Comparison of ENCODE assay signal across 20 cellular contexts in genomic region chr1:15624315-15624714, GRCh38. TPM values are rescaled to one million over a fixed set of nuclear protein-coding genes. Genes with fewer than 3 reads are reported as not detected.
DNase-seq lines count a peak whose midpoint lies in the region; ATAC-seq, FAIRE-seq and TF ChIP-seq lines count a peak whose summit lies in the region.
"Had no signal": no experiment of that assay in that cellular context is flagged by ENCODE, and none has a peak within 500 bp of the region (broad histone marks: within the 10 kb centered on the region; RNA-seq: fewer than 3 reads in every experiment).

No MANE protein-coding gene starts in this region.

- H3K27ac Mint-ChIP-seq in central memory CD8-positive, alpha-beta T cell (ENCODE audit: low read depth): peak overlapping the region; percentile 7
- H3K27ac Mint-ChIP-seq in stimulated activated memory B cell treated with anti-CD40 and anti-IgM and Interleukin-4, amounts not matched to agents 10 μg/mL and 1 μg/mL and 100 μg/mL, for 72 hours: no peak overlapping the region

- 80% methylated on average over 2 of the region's 2 CpGs for WGBS in HepG2 (ENCODE audit: low lambda C conversion rate)
- 72% methylated on average over 2 of the region's 2 CpGs for WGBS in right lobe of liver (ENCODE audit: insufficient coverage, low coverage, low lambda C conversion rate, missing lambda C conversion rate)

- FAIRE-seq in HepG2 (lab: Jason Lieb, UNC): no peak
- FAIRE-seq: H54 had no signal

- no peak overlapping the region for H3K9ac ChIP-seq in HepG2 (ENCODE audit: insufficient read depth, low read depth, low read length)
- H3K9ac ChIP-seq in Loucy (ENCODE audit: low read depth, low read length, poor library complexity, severe bottlenecking): no peak overlapping the region
- no peak overlapping the region for H3K9ac ChIP-seq in PC-3 (ENCODE audit: low read length)
- H3K9ac ChIP-seq: KMS-11 had no signal

- TF ChIP-seq CTCF in HepG2 (CRISPR knock-in tag; IDR thresholded peaks at IDR 0.05) (no peak), right lobe of liver (IDR thresholded peaks at IDR 0.05) (no peak), Loucy (conservative IDR thresholded peaks at IDR 0.05; ENCODE audit: low read length) (no peak), PC-3 (conservative IDR thresholded peaks at IDR 0.05; ENCODE audit: low read depth, low read length) (no peak)

- peaks cover 78% of the 10 kb centered on the region for H3K4me1 ChIP-seq in HepG2 (ENCODE audit: insufficient read depth, low read length)
- peaks cover 0 to 69% (median 26%) of the 10 kb centered on the region in 4 donors for H3K4me1 ChIP-seq in right lobe of liver
- H3K4me1 ChIP-seq in Loucy (ENCODE audit: insufficient read depth, low read length, poor library complexity, severe bottlenecking): peaks cover 43% of the 10 kb centered on the region
- peaks cover 20% of the 10 kb centered on the region for H3K4me1 ChIP-seq in PC-3 (ENCODE audit: insufficient read depth, low read length)

- peaks cover 21% of the 10 kb centered on the region for H3K36me3 Mint-ChIP-seq in central memory CD8-positive, alpha-beta T cell (ENCODE audit: insufficient read depth)
- H3K36me3 Mint-ChIP-seq in stimulated activated memory B cell treated with anti-CD40 and anti-IgM and Interleukin-4, amounts not matched to agents 10 μg/mL and 1 μg/mL and 100 μg/mL, for 72 hours: peaks cover 17% of the 10 kb centered on the region

- peaks cover 92% of the 10 kb centered on the region for H4K20me1 ChIP-seq in HepG2 (ENCODE audit: insufficient read depth, low read length)
- peaks cover 26% of the 10 kb centered on the region for H4K20me1 ChIP-seq in Loucy (ENCODE audit: insufficient read depth, low read length, poor library complexity, severe bottlenecking)
- H4K20me1 ChIP-seq in PC-3 (ENCODE audit: low read length): peaks cover 42% of the 10 kb centered on the region

- H3K36me3 ChIP-seq in HepG2 (replicated peaks in 1 of 2; ENCODE audit: control insufficient read depth in 1 of 2, insufficient read depth in 2 of 2, low read length in 2 of 2) (peaks cover 11 to 44% of the 10 kb centered on the region in 2 experiments), right lobe of liver (peaks cover 0 to 28% (median 11%) of the 10 kb centered on the region in 4 donors), Loucy (ENCODE audit: insufficient read depth, low read length) (peaks cover 24% of the 10 kb centered on the region; the same call in 1 of the 2 replicates), PC-3 (ENCODE audit: low read depth, low read length) (peaks cover 24% of the 10 kb centered on the region)

- H3K9me3 Mint-ChIP-seq in central memory CD8-positive, alpha-beta T cell: no peaks in the 10 kb centered on the region
- no peaks in the 10 kb centered on the region for H3K9me3 Mint-ChIP-seq in stimulated activated memory B cell treated with anti-CD40 and anti-IgM and Interleukin-4, amounts not matched to agents 10 μg/mL and 1 μg/mL and 100 μg/mL, for 72 hours

- POLR2A ChIA-PET in HepG2 (lab: Yijun Ruan, JAX) (interaction anchor here (1.1 kb wide), 1 partner anchor 9 kb away, joined by 3 read pairs; no protein-coding TSS in a partner anchor), PC-3 (lab: Charles Lee; ENCODE audit: unreplicated experiment) (no interaction called here)

- no peak for TF ChIP-seq RAD21 in HepG2 (CRISPR knock-in tag; IDR thresholded peaks at IDR 0.05)

- TF ChIP-seq EP300 in HepG2 (IDR thresholded peaks at IDR 0.05; ENCODE audit: low read depth in 2 of 2, low read length in 2 of 2) (no peak), HepG2 (CRISPR knock-in tag; IDR thresholded peaks at IDR 0.05; ENCODE audit: borderline replicate concordance) (no peak)

- H3K4me3 ChIP-seq in HepG2 (replicated peaks in 1 of 3; ENCODE audit: insufficient read depth in 1 of 3, low read depth in 2 of 3, low read length in 3 of 3) (no peak overlapping the region; a peak in 1 of 6 replicates), right lobe of liver (no peak overlapping the region), Loucy (ENCODE audit: low read length, poor library complexity, severe bottlenecking) (no peak overlapping the region), PC-3 (ENCODE audit: low read length) (no peak overlapping the region)

- H3K79me2 ChIP-seq in HepG2 (ENCODE audit: insufficient read depth, low read length) (peaks cover 96% of the 10 kb centered on the region), Loucy (ENCODE audit: insufficient read depth, low read length) (peaks cover 70% of the 10 kb centered on the region), PC-3 (ENCODE audit: low read length) (peaks cover 87% of the 10 kb centered on the region)

- no peak for ATAC-seq in HepG2
- ATAC-seq in right lobe of liver: no peak
- ATAC-seq in central memory CD8-positive, alpha-beta T cell (replicated peaks; ENCODE audit: extremely low read depth, poor library complexity, severe bottlenecking): no peak
- ATAC-seq in stimulated activated memory B cell treated with anti-CD40 and anti-IgM and Interleukin-4, amounts not matched to agents 10 μg/mL and 1 μg/mL and 100 μg/mL, for 72 hours: no peak
- no peak for ATAC-seq in PC-3
- ATAC-seq: Panc1 had no signal

- BruUV-seq in HepG2 (replicated peaks; lab: Mats Ljungman, UMichigan): no TSS peak
- no TSS peak for BruUV-seq in PC-3 (replicated peaks; lab: Mats Ljungman, UMichigan)

- H3K27ac ChIP-seq in HepG2 (ENCODE audit: extremely low read length, insufficient read depth, low read length): no peak overlapping the region
- no peak overlapping the region for H3K27ac ChIP-seq in right lobe of liver
- H3K27ac ChIP-seq in PC-3 (ENCODE audit: low read length): no peak overlapping the region
- H3K27ac ChIP-seq: HL-60, KMS-11 had no signal

- H3K4me2 ChIP-seq in HepG2 (ENCODE audit: low read depth, low read length): peak overlapping the region; percentile 33; the same call in 1 of the 2 replicates
- H3K4me2 ChIP-seq in Loucy (ENCODE audit: low read depth, low read length, poor library complexity, severe bottlenecking): peak overlapping the region; percentile 14
- H3K4me2 ChIP-seq in PC-3 (ENCODE audit: low read length): no peak overlapping the region

- H3K27me3 Mint-ChIP-seq in central memory CD8-positive, alpha-beta T cell: no peaks in the 10 kb centered on the region
- no peaks in the 10 kb centered on the region for H3K27me3 Mint-ChIP-seq in stimulated activated memory B cell treated with anti-CD40 and anti-IgM and Interleukin-4, amounts not matched to agents 10 μg/mL and 1 μg/mL and 100 μg/mL, for 72 hours

- no peaks in the 10 kb centered on the region for H3K9me2 ChIP-seq in Loucy (replicated peaks; ENCODE audit: low read depth, low read length)
- no peaks in the 10 kb centered on the region for H3K9me2 ChIP-seq in PC-3 (replicated peaks; ENCODE audit: low read length)

- no peak overlapping the region for H3K4me3 Mint-ChIP-seq in central memory CD8-positive, alpha-beta T cell
- H3K4me3 Mint-ChIP-seq in stimulated activated memory B cell treated with anti-CD40 and anti-IgM and Interleukin-4, amounts not matched to agents 10 μg/mL and 1 μg/mL and 100 μg/mL, for 72 hours: peak overlapping the region; percentile 6

- TF ChIP-seq POLR2A in HepG2 (IDR thresholded peaks at IDR 0.05; ENCODE audit: insufficient read depth in 1 of 2, low read depth in 2 of 2, low read length in 2 of 2) (no peak), right lobe of liver (IDR thresholded peaks at IDR 0.05) (no peak)

- H3K4me1 Mint-ChIP-seq in central memory CD8-positive, alpha-beta T cell: peaks cover 49% of the 10 kb centered on the region
- H3K4me1 Mint-ChIP-seq in stimulated activated memory B cell treated with anti-CD40 and anti-IgM and Interleukin-4, amounts not matched to agents 10 μg/mL and 1 μg/mL and 100 μg/mL, for 72 hours: peaks cover 81% of the 10 kb centered on the region

- DNase-seq in HepG2 (ENCODE audit: low spot score) (no peak), right lobe of liver (no peak), NCI-H2227 treated with DMSO at 0.1 percent for 48 hours (lab: John Stamatoyannopoulos, UW) (no peak), PC-3 (no peak), NCI-H82 treated with DMSO at 0.1 percent for 48 hours (lab: John Stamatoyannopoulos, UW; ENCODE audit: unreplicated experiment) (no peak)
- DNase-seq in central memory CD8-positive, alpha-beta T cell (ENCODE audit: low spot score in 2 of 2): no peak
- DNase-seq: COR-L47, DMS153, MM.1S, NCI-H1105 treated with DMSO at 0.1 percent for 48 hours, NCI-H187, NCI-H446 treated with DMSO at 0.1 percent for 48 hours, NCI-H748 treated with DMSO at 0.1 percent for 48 hours, SHP77 had no signal

- no peaks in the 10 kb centered on the region for H3K9me3 ChIP-seq in HepG2 (ENCODE audit: low read length)
- H3K9me3 ChIP-seq in right lobe of liver: no peaks in the 10 kb centered on the region
- H3K9me3 ChIP-seq in Loucy (ENCODE audit: insufficient read depth, low read depth, low read length): no peaks in the 10 kb centered on the region
- no peaks in the 10 kb centered on the region for H3K9me3 ChIP-seq in PC-3 (ENCODE audit: low read length)

- H2AFZ ChIP-seq in HepG2 (ENCODE audit: low read length): no peak overlapping the region
- H2AFZ ChIP-seq in Loucy (ENCODE audit: low read length): no peak overlapping the region
- H2AFZ ChIP-seq in PC-3 (ENCODE audit: low read length): no peak overlapping the region

- in situ Hi-C loops in HepG2 (cut with HindIII; ENCODE audit: extremely low pct_ligation_motif_present, low pct_unique_long_range_greater_than_20kb): no loop called here

- H3F3A ChIP-seq in Loucy (ENCODE audit: low read depth) (no peaks in the 10 kb centered on the region), PC-3 (ENCODE audit: low read length, unreplicated experiment) (peaks cover 4% of the 10 kb centered on the region)

- intact Hi-C loops in HepG2 (cut with micrococcal nuclease; ENCODE audit: unreplicated experiment): loop anchor here (10.0 kb wide), 1 partner anchor 60 kb away; the partner anchor contains the start of gene PLEKHM2
- intact Hi-C loops in right lobe of liver (cut with DNase I): no loop called here
- intact Hi-C loops in PC-3 (cut with micrococcal nuclease): no loop called here

- no peaks in the 10 kb centered on the region for H3K27me3 ChIP-seq in HepG2 (ENCODE audit: control insufficient read depth in 1 of 2, insufficient read depth in 2 of 2, low read length in 2 of 2)
- no peaks in the 10 kb centered on the region for H3K27me3 ChIP-seq in right lobe of liver
- H3K27me3 ChIP-seq in Loucy (ENCODE audit: insufficient read depth, low read length, poor library complexity, severe bottlenecking): no peaks in the 10 kb centered on the region
- no peaks in the 10 kb centered on the region for H3K27me3 ChIP-seq in PC-3 (ENCODE audit: low read length)

- CTCF ChIA-PET in HepG2 (lab: Yijun Ruan, JAX; ENCODE audit: low intra/inter-chr PET ratio, low total read pairs): no interaction called here
- CTCF ChIA-PET in PC-3 (lab: Charles Lee): no interaction called here

RNA-seq across cellular contexts. Expression of gene DDI2, which starts 7.1 kb away (rescaled TPM):
- total RNA-seq in HepG2 (2016; rRNA removed; fragmentation: Illumina TruSeq; extraction: Trizol) (25.7 and 34.0 TPM in 2 replicates), right lobe of liver (10 to 100 TPM; 24.9 to 70.0 (median 42.9) TPM), PC-3 (2014; rRNA removed) (15.0 and 22.0 TPM in 2 replicates)
- 5.9 and 7.5 TPM in 2 replicates for total RNA-seq in HepG2 (2016; cell fraction: cytosol; rRNA removed; fragmentation: Illumina TruSeq; extraction: Trizol; ENCODE audit: low read depth)
- total RNA-seq in HepG2 (2016; cell fraction: insoluble cytoplasmic fraction; rRNA removed; fragmentation: Illumina TruSeq; extraction: Trizol): 26.2 and 32.2 TPM in 2 replicates
- total RNA-seq in HepG2 (2016; cell fraction: membrane; rRNA removed; fragmentation: Illumina TruSeq; extraction: Trizol): 11.2 and 13.9 TPM in 2 replicates
- total RNA-seq in HepG2 (2016; cell fraction: nucleus; rRNA removed; fragmentation: Illumina TruSeq; extraction: Trizol): 41.5 and 50.4 TPM in 2 replicates
- 8.5 and 10.1 TPM in 2 replicates for polyA plus RNA-seq in HepG2 (2011; rRNA removed)
- 5.5 and 7.7 TPM in 2 replicates for polyA plus RNA-seq in HepG2 (2011; cell fraction: cytosol; rRNA removed)
- polyA plus RNA-seq in HepG2 (2011; cell fraction: nucleus; rRNA removed): 19.8 and 23.2 TPM in 2 replicates
- 19.5 and 23.0 TPM in 2 replicates for polyA plus RNA-seq in HepG2 (2012)
- polyA plus RNA-seq in HepG2 (2016; cell fraction: cytosol; fragmentation: Illumina TruSeq; extraction: Trizol; ENCODE audit: low read depth): 1.1 and 1.3 TPM in 2 replicates
- 22.9 and 23.8 TPM in 2 replicates for polyA plus RNA-seq in HepG2 (2016; cell fraction: insoluble cytoplasmic fraction; fragmentation: Illumina TruSeq; extraction: Trizol; ENCODE audit: low read depth)
- polyA plus RNA-seq in HepG2 (2016; cell fraction: membrane; fragmentation: Illumina TruSeq; extraction: Trizol; ENCODE audit: low read depth): 2.7 and 3.3 TPM in 2 replicates
- polyA plus RNA-seq in HepG2 (2016; cell fraction: nucleus; fragmentation: Illumina TruSeq; extraction: Trizol; ENCODE audit: insufficient read depth, low read depth): 23.7 and 25.3 TPM in 2 replicates
- 38.4 and 51.6 TPM in 2 replicates for polyA minus RNA-seq in HepG2 (2011; rRNA and poly(A)+ RNA removed; ENCODE audit: low replicate concordance)
- polyA minus RNA-seq in HepG2 (2011; cell fraction: cytosol; rRNA and poly(A)+ RNA removed): 15.5 and 15.8 TPM in 2 replicates
- 118 and 145 TPM in 2 replicates for polyA minus RNA-seq in HepG2 (2011; cell fraction: nucleus; rRNA and poly(A)+ RNA removed)

RNA-seq across cellular contexts. Expression of gene AGMAT, which starts 39.5 kb away (rescaled TPM):
- total RNA-seq in HepG2 (2016; rRNA removed; fragmentation: Illumina TruSeq; extraction: Trizol): 174 and 216 TPM in 2 replicates
- total RNA-seq in HepG2 (2016; cell fraction: cytosol; rRNA removed; fragmentation: Illumina TruSeq; extraction: Trizol; ENCODE audit: low read depth): 22.0 and 25.2 TPM in 2 replicates
- total RNA-seq in HepG2 (2016; cell fraction: insoluble cytoplasmic fraction; rRNA removed; fragmentation: Illumina TruSeq; extraction: Trizol): 174 and 209 TPM in 2 replicates
- total RNA-seq in HepG2 (2016; cell fraction: membrane; rRNA removed; fragmentation: Illumina TruSeq; extraction: Trizol): 86.5 and 94.9 TPM in 2 replicates
- total RNA-seq in HepG2 (2016; cell fraction: nucleus; rRNA removed; fragmentation: Illumina TruSeq; extraction: Trizol): 61.7 and 71.0 TPM in 2 replicates
- polyA plus RNA-seq in HepG2 (2011; rRNA removed): 52.6 and 59.1 TPM in 2 replicates
- polyA plus RNA-seq in HepG2 (2011; cell fraction: cytosol; rRNA removed): 56.4 and 64.1 TPM in 2 replicates
- polyA plus RNA-seq in HepG2 (2011; cell fraction: nucleus; rRNA removed): 19.8 and 21.4 TPM in 2 replicates
- 42.6 and 66.8 TPM in 2 replicates for polyA plus RNA-seq in HepG2 (2012)
- 17.9 and 21.4 TPM in 2 replicates for polyA plus RNA-seq in HepG2 (2016; cell fraction: cytosol; fragmentation: Illumina TruSeq; extraction: Trizol; ENCODE audit: low read depth)
- 174 and 175 TPM in 2 replicates for polyA plus RNA-seq in HepG2 (2016; cell fraction: insoluble cytoplasmic fraction; fragmentation: Illumina TruSeq; extraction: Trizol; ENCODE audit: low read depth)
- 49.4 and 51.3 TPM in 2 replicates for polyA plus RNA-seq in HepG2 (2016; cell fraction: membrane; fragmentation: Illumina TruSeq; extraction: Trizol; ENCODE audit: low read depth)
- 65.8 and 75.1 TPM in 2 replicates for polyA plus RNA-seq in HepG2 (2016; cell fraction: nucleus; fragmentation: Illumina TruSeq; extraction: Trizol; ENCODE audit: insufficient read depth, low read depth)
- 29.8 and 85.0 TPM in 2 replicates for polyA minus RNA-seq in HepG2 (2011; rRNA and poly(A)+ RNA removed; ENCODE audit: low replicate concordance)
- 46.5 and 48.4 TPM in 2 replicates for polyA minus RNA-seq in HepG2 (2011; cell fraction: cytosol; rRNA and poly(A)+ RNA removed)
- 22.0 and 23.9 TPM in 2 replicates for polyA minus RNA-seq in HepG2 (2011; cell fraction: nucleus; rRNA and poly(A)+ RNA removed)
- 10 to 100 TPM; 49.4 to 79.9 (median 66.1) TPM for total RNA-seq in right lobe of liver
- 8.2 and 9.4 TPM in 2 replicates for total RNA-seq in PC-3 (2014; rRNA removed)

RNA-seq across cellular contexts. Expression of gene PLEKHM2, which starts 59.8 kb away (rescaled TPM):
- total RNA-seq in HepG2 (2016; rRNA removed; fragmentation: Illumina TruSeq; extraction: Trizol): 16.0 and 16.5 TPM in 2 replicates
- 8.1 TPM in 2 replicates for total RNA-seq in HepG2 (2016; cell fraction: cytosol; rRNA removed; fragmentation: Illumina TruSeq; extraction: Trizol; ENCODE audit: low read depth)
- total RNA-seq in HepG2 (2016; cell fraction: insoluble cytoplasmic fraction; rRNA removed; fragmentation: Illumina TruSeq; extraction: Trizol): 13.6 and 18.8 TPM in 2 replicates
- 24.3 and 24.5 TPM in 2 replicates for total RNA-seq in HepG2 (2016; cell fraction: membrane; rRNA removed; fragmentation: Illumina TruSeq; extraction: Trizol)
- 11.3 and 15.4 TPM in 2 replicates for total RNA-seq in HepG2 (2016; cell fraction: nucleus; rRNA removed; fragmentation: Illumina TruSeq; extraction: Trizol)
- polyA plus RNA-seq in HepG2 (2011; rRNA removed): 27.3 and 34.0 TPM in 2 replicates
- polyA plus RNA-seq in HepG2 (2011; cell fraction: cytosol; rRNA removed): 18.9 and 29.3 TPM in 2 replicates
- polyA plus RNA-seq in HepG2 (2011; cell fraction: nucleus; rRNA removed): 58.0 and 66.7 TPM in 2 replicates
- polyA plus RNA-seq in HepG2 (2012): 15.7 and 19.3 TPM in 2 replicates
- polyA plus RNA-seq in HepG2 (2016; cell fraction: cytosol; fragmentation: Illumina TruSeq; extraction: Trizol; ENCODE audit: low read depth): 8.8 and 9.4 TPM in 2 replicates
- 16.1 and 23.7 TPM in 2 replicates for polyA plus RNA-seq in HepG2 (2016; cell fraction: insoluble cytoplasmic fraction; fragmentation: Illumina TruSeq; extraction: Trizol; ENCODE audit: low read depth)
- 20.7 and 24.2 TPM in 2 replicates for polyA plus RNA-seq in HepG2 (2016; cell fraction: membrane; fragmentation: Illumina TruSeq; extraction: Trizol; ENCODE audit: low read depth)
- 32.6 and 36.7 TPM in 2 replicates for polyA plus RNA-seq in HepG2 (2016; cell fraction: nucleus; fragmentation: Illumina TruSeq; extraction: Trizol; ENCODE audit: insufficient read depth, low read depth)
- polyA minus RNA-seq in HepG2 (2011; rRNA and poly(A)+ RNA removed; ENCODE audit: low replicate concordance): 51.5 and 64.7 TPM in 2 replicates
- polyA minus RNA-seq in HepG2 (2011; cell fraction: cytosol; rRNA and poly(A)+ RNA removed): 18.3 and 18.9 TPM in 2 replicates
- polyA minus RNA-seq in HepG2 (2011; cell fraction: nucleus; rRNA and poly(A)+ RNA removed): 8.8 and 9.9 TPM in 2 replicates
- total RNA-seq in right lobe of liver: 10 to 100 TPM; 15.6 to 27.9 (median 20.2) TPM
- total RNA-seq in PC-3 (2014; rRNA removed): 31.3 and 44.6 TPM in 2 replicates
